In genomic region chr9:37730256-37730655, GRCh38 we compare ENCODE assay signal across 30 cellular contexts. TPM values are rescaled to one million over a fixed set of nuclear protein-coding genes. Genes with fewer than 3 reads are reported as not detected.
DNase-seq lines count a peak whose midpoint lies in the region; ATAC-seq, FAIRE-seq and TF ChIP-seq lines count a peak whose summit lies in the region.
"Had no signal": no experiment of that assay in that cellular context is flagged by ENCODE, and none has a peak within 500 bp of the region (broad histone marks: within the 10 kb centered on the region; RNA-seq: fewer than 3 reads in every experiment).

No MANE protein-coding gene starts in this region.

- dilution Hi-C loops in IMR-90 (cut with HindIII; ENCODE audit: low sequenced_read_pairs, unreplicated experiment) = no loop called here

- H2BK20ac ChIP-seq in IMR-90 (ENCODE audit: low read depth, low read length) (no peak overlapping the region), H1 (ENCODE audit: low read length) (no peak overlapping the region)

- H3K56ac ChIP-seq in IMR-90 (ENCODE audit: extremely low read depth, insufficient read depth, low read length) (no peak overlapping the region), H1 (replicated peaks; ENCODE audit: insufficient read length, low read depth, low read length) (no peak overlapping the region)

- ATAC-seq in IMR-90 (ENCODE audit: low read depth) (no peak), lower lobe of right lung (no peak), HG02678 (IDR thresholded peaks at IDR 0.05; ENCODE audit: unreplicated experiment) (no peak)
- ATAC-seq: gastrocnemius medialis, left colon, pancreas had no signal

- no peak overlapping the region for H2BK12ac ChIP-seq in H1 (ENCODE audit: low read depth, low read length)

- TF ChIP-seq EP300 in H1 (IDR thresholded peaks at IDR 0.05; ENCODE audit: borderline replicate concordance in 1 of 2, low read depth in 2 of 2, low read length in 2 of 2) = no peak

- H3K27ac ChIP-seq in IMR-90 (ENCODE audit: insufficient read depth, low read length) = no peak overlapping the region
- no peak overlapping the region for H3K27ac ChIP-seq in H1 (ENCODE audit: low read depth, low read length)
- no peak overlapping the region for H3K27ac ChIP-seq in lower lobe of right lung
- H3K27ac ChIP-seq: esophagus muscularis mucosa, gastrocnemius medialis, pancreas, SK-N-MC, skin epidermis had no signal

- DNase-seq in EH (ENCODE audit: low read depth) (peak; percentile 54), IMR-90 (peak; percentile 6), H1 (ENCODE audit: low read depth in 1 of 2, low spot score in 2 of 2) (no peak), myocyte (ENCODE audit: low read depth) (peak; percentile 7), lower lobe of right lung (no peak), UCSD-AML1 (lab: John Stamatoyannopoulos, UW; ENCODE audit: unreplicated experiment) (no peak), AG08396 (ENCODE audit: low spot score) (no peak)
- DNase-seq: activated CD4-positive, alpha-beta T cell treated with anti-CD3 and anti-CD28 coated beads, Interleukin-2, amount 50 U/mL, for 1 hour; activated CD4-positive, CD25-positive, alpha-beta regulatory T cell; activated gamma-delta T cell; activated naive CD8-positive, alpha-beta T cell treated with anti-CD3 and anti-CD28 coated beads for 36 hours; activated T-cell treated with anti-CD3 and anti-CD28 coated beads, Interleukin-2, amount 50 U/mL, for 1 hour; aorta; CD4-positive, CD25-positive, alpha-beta regulatory T cell; central memory CD4-positive, alpha-beta T cell; gastrocnemius medialis; KBM-7; left colon; NCI-H1092 treated with DMSO at 0.1 percent for 48 hours; NCI-H187 treated with DMSO at 0.1 percent for 48 hours; NCI-H2171 treated with DMSO at 0.1 percent for 48 hours; NCI-H510A treated with DMSO at 0.1 percent for 48 hours; pancreas; retina; stimulated activated naive CD4-positive, alpha-beta T cell; T-helper 1 cell had no signal

- H3K14ac ChIP-seq in IMR-90 (replicated peaks; ENCODE audit: low read depth, low read length) (no peak overlapping the region), H1 (ENCODE audit: insufficient read length) (no peak overlapping the region)

- H2AK5ac ChIP-seq in IMR-90 (ENCODE audit: low read depth, low read length) (no peak overlapping the region), H1 (ENCODE audit: low read depth, low read length) (no peak overlapping the region)

- TF ChIP-seq POLR2A in IMR-90 (IDR thresholded peaks at IDR 0.05; ENCODE audit: low read depth, low read length) (no peak), H1 (IDR thresholded peaks at IDR 0.05; ENCODE audit: control extremely low read depth in 1 of 2, low read depth in 2 of 2, low read length in 2 of 2) (no peak)

- POLR2A ChIA-PET in IMR-90 (lab: Charles Lee; ENCODE audit: unreplicated experiment) = interaction anchor here (0.5 kb wide), 1 partner anchor 25 kb away, joined by 3 read pairs; no protein-coding TSS in a partner anchor
- POLR2A ChIA-PET in H1 (lab: Charles Lee; ENCODE audit: partially characterized antibody) = interaction anchor here (1.1 kb wide), 1 partner anchor 245 kb away, joined by 3 read pairs; no protein-coding TSS in a partner anchor

- H3K18ac ChIP-seq in IMR-90 (ENCODE audit: low read depth, low read length) (no peak overlapping the region), H1 (ENCODE audit: extremely low read depth, low read length) (no peak overlapping the region)

- H2BK5ac ChIP-seq in IMR-90 (ENCODE audit: low read depth, low read length, poor library complexity, severe bottlenecking) (no peak overlapping the region), H1 (ENCODE audit: low read depth, low read length) (no peak overlapping the region)

- H4K5ac ChIP-seq in IMR-90 (ENCODE audit: low read depth, low read length) = no peak overlapping the region
- no peak overlapping the region for H4K5ac ChIP-seq in H1 (ENCODE audit: insufficient read length, low read depth, low read length)

- H3K23me2 ChIP-seq in H1 (ENCODE audit: low read depth, low read length) = 0 out of 2 replicates have a peak, but pooled peaks cover 1% of the 10 kb centered on the region

- H4K20me1 ChIP-seq in IMR-90 (ENCODE audit: insufficient read depth, low read length) = no peaks in the 10 kb centered on the region
- H4K20me1 ChIP-seq in H1 (replicated peaks in 1 of 2; ENCODE audit: control insufficient read depth in 1 of 2, insufficient read depth in 2 of 2, low read length in 2 of 2) = no peaks in the 10 kb centered on the region

- H2AK9ac ChIP-seq in IMR-90 (replicated peaks; ENCODE audit: low read depth, low read length, poor library complexity) = no peak overlapping the region

- H4K8ac ChIP-seq in IMR-90 (ENCODE audit: low read depth in 2 of 2, low read length in 2 of 2) (no peak overlapping the region), H1 (ENCODE audit: extremely low read depth, insufficient read depth, low read length) (no peak overlapping the region)

- no peak overlapping the region for H4K91ac ChIP-seq in IMR-90 (ENCODE audit: insufficient read depth, low read depth, low read length)
- H4K91ac ChIP-seq in H1 (replicated peaks; ENCODE audit: insufficient read length, low read length) = no peak overlapping the region

- H3K4me1 ChIP-seq in IMR-90 (ENCODE audit: control insufficient read depth, insufficient read depth, low read length) (no peaks in the 10 kb centered on the region; the same call in 1 of the 2 replicates), H1 (replicated peaks in 1 of 4; ENCODE audit: control insufficient read depth in 3 of 4, insufficient read depth in 4 of 4, low read length in 3 of 4) (peaks cover 0 to 14% (median 3%) of the 10 kb centered on the region in 4 experiments; a peak in 4 of 7 replicates), lower lobe of right lung (peaks cover 5% of the 10 kb centered on the region)
- H3K4me1 ChIP-seq: esophagus muscularis mucosa, gastrocnemius medialis, pancreas had no signal

- H3K36me3 ChIP-seq in IMR-90 (ENCODE audit: control insufficient read depth, insufficient read depth, low read length) (no peaks in the 10 kb centered on the region), H1 (ENCODE audit: control insufficient read depth in 2 of 4, insufficient read depth in 4 of 4, low read length in 3 of 4) (no peaks in the 10 kb centered on the region), lower lobe of right lung (no peaks in the 10 kb centered on the region)
- H3K36me3 ChIP-seq: esophagus muscularis mucosa, gastrocnemius medialis, pancreas had no signal

- WGBS in IMR-90 (ENCODE audit: extremely low coverage in 2 of 2, insufficient read length in 1 of 2), 2 experiments = no CpG with 5 or more reads among the region's 3 CpGs
- WGBS in H1 (ENCODE audit: extremely low coverage in 1 of 2, insufficient coverage in 1 of 2, insufficient read length in 1 of 2, insufficient replicate concordance in 2 of 2, low coverage in 1 of 2, low lambda C conversion rate in 2 of 2, missing lambda C conversion rate in 1 of 2), 2 experiments = 88% methylated on average over 3 of the region's 3 CpGs; no CpG with 5 or more reads in 1 of the 2 experiments

- in situ Hi-C loops in IMR-90 (cut with MboI; ENCODE audit: low sequenced_read_pairs) = no loop called here

- no peak overlapping the region for H2BK15ac ChIP-seq in IMR-90 (ENCODE audit: low read depth, low read length)
- no peak overlapping the region for H2BK15ac ChIP-seq in H1 (ENCODE audit: low read length)

- CTCF ChIA-PET in IMR-90 (lab: Yijun Ruan, JAX) = no interaction called here
- CTCF ChIA-PET in H1 (lab: Charles Lee; ENCODE audit: partially characterized antibody) = no interaction called here

- no peak overlapping the region for H3K4me2 ChIP-seq in IMR-90 (ENCODE audit: low read depth, low read length)
- H3K4me2 ChIP-seq in H1 (ENCODE audit: insufficient read depth in 1 of 2, low read depth in 2 of 2, low read length in 2 of 2) = no peak overlapping the region

- H3K4me3 ChIP-seq in IMR-90 (ENCODE audit: insufficient read depth, low read depth, low read length) = no peak overlapping the region
- no peak overlapping the region for H3K4me3 ChIP-seq in H1 (ENCODE audit: extremely low read depth in 1 of 4, insufficient read depth in 2 of 4, low read depth in 3 of 4, low read length in 4 of 4)
- H3K4me3 ChIP-seq in lower lobe of right lung = no peak overlapping the region
- H3K4me3 ChIP-seq: esophagus muscularis mucosa, gastrocnemius medialis, pancreas, SK-N-MC, skin epidermis had no signal

- H2AFZ ChIP-seq in IMR-90 (replicated peaks; ENCODE audit: low read length, poor library complexity) (no peak overlapping the region), H1 (ENCODE audit: low read length) (no peak overlapping the region)

- no peak overlapping the region for H3K9ac ChIP-seq in IMR-90 (ENCODE audit: low read depth, low read length)
- no peak overlapping the region for H3K9ac ChIP-seq in H1 (replicated peaks in 1 of 4; ENCODE audit: extremely low read depth in 1 of 4, low read depth in 3 of 4, low read length in 3 of 4)

- peaks cover 2% of the 10 kb centered on the region; the same call in 1 of the 2 replicates for H3K9me1 ChIP-seq in IMR-90 (ENCODE audit: insufficient read depth, low read length)

- BruUV-seq in IMR-90 (replicated peaks; lab: Mats Ljungman, UMichigan) = no TSS peak

- H3K9me3 ChIP-seq in IMR-90 (ENCODE audit: control insufficient read depth, insufficient read depth, low read length) (no peaks in the 10 kb centered on the region), H1 (ENCODE audit: insufficient read depth in 2 of 2, low read depth in 1 of 2, low read length in 1 of 2) (no peaks in the 10 kb centered on the region), lower lobe of right lung (no peaks in the 10 kb centered on the region)
- H3K9me3 ChIP-seq: esophagus muscularis mucosa, gastrocnemius medialis, pancreas had no signal

- H3K4ac ChIP-seq in IMR-90 (ENCODE audit: low read depth, low read length) (no peak overlapping the region), H1 (replicated peaks; ENCODE audit: insufficient read length, low read depth, low read length) (no peak overlapping the region)

- FAIRE-seq in H1 (lab: Jason Lieb, UNC) = peak; percentile 42
- FAIRE-seq: pancreas had no signal

- H3K27me3 ChIP-seq in IMR-90 (ENCODE audit: control insufficient read depth, insufficient read depth, low read length) (peaks cover 43% of the 10 kb centered on the region), H1 (replicated peaks in 1 of 4; ENCODE audit: control insufficient read depth in 3 of 4, extremely low read depth in 1 of 4, insufficient read depth in 3 of 4, low read length in 3 of 4) (no peaks in the 10 kb centered on the region), lower lobe of right lung (ENCODE audit: low read depth) (peaks cover 16% of the 10 kb centered on the region)
- H3K27me3 ChIP-seq: gastrocnemius medialis, pancreas had no signal

- H3K79me2 ChIP-seq in H1 (ENCODE audit: control insufficient read depth in 1 of 2, insufficient read depth in 2 of 2, low read length in 2 of 2) = no peaks in the 10 kb centered on the region

- TF ChIP-seq RAD21 in IMR-90 (IDR thresholded peaks at IDR 0.05; ENCODE audit: low read length) (no peak), H1 (IDR thresholded peaks at IDR 0.05 in 1 of 2, conservative IDR thresholded peaks at IDR 0.05 in 1 of 2; ENCODE audit: low read depth in 2 of 2, low read length in 2 of 2) (no peak)

- H3K23ac ChIP-seq in IMR-90 (ENCODE audit: low read depth, low read length) (no peak overlapping the region), H1 (ENCODE audit: insufficient read length) (no peak overlapping the region)

- TF ChIP-seq CTCF in IMR-90 (conservative IDR thresholded peaks at IDR 0.05; ENCODE audit: low read depth, low read length) (no peak), H1 (IDR thresholded peaks at IDR 0.05; ENCODE audit: control extremely low read depth in 1 of 3, insufficient read depth in 1 of 3, low read depth in 1 of 3, low read length in 3 of 3) (no peak), lower lobe of right lung (IDR thresholded peaks at IDR 0.05) (no peak)

- intact Hi-C loops in IMR-90 (cut with micrococcal nuclease) (no loop called here), lower lobe of right lung (cut with DNase I) (no loop called here)

- no peak overlapping the region for H2BK120ac ChIP-seq in IMR-90 (ENCODE audit: low read depth, low read length)
- no peak overlapping the region for H2BK120ac ChIP-seq in H1 (replicated peaks; ENCODE audit: low read depth, low read length)

- H3K79me1 ChIP-seq in IMR-90 (ENCODE audit: low read depth in 1 of 2, low read length in 2 of 2) = no peaks in the 10 kb centered on the region
- H3K79me1 ChIP-seq in H1 (ENCODE audit: low read depth, low read length) = no peaks in the 10 kb centered on the region

RNA-seq across cellular contexts. Expression of gene TRMT10B, which starts 23.3 kb away (rescaled TPM):
- total RNA-seq in IMR-90 (2012; rRNA removed) (2.3 and 2.5 TPM in 2 replicates), myocyte (1.2 and 3.7 TPM in 2 replicates), lower lobe of right lung (8.8 TPM)
- polyA plus RNA-seq in IMR-90 (2012; rRNA removed) (4.5 and 4.9 TPM in 2 replicates), H1 (2011; rRNA removed) (2.0 and 2.4 TPM in 2 replicates)
- 1.5 and 4.6 TPM in 2 replicates for polyA plus RNA-seq in IMR-90 (2012; cell fraction: cytosol; rRNA removed)
- 2.5 and 9.0 TPM in 2 replicates for polyA plus RNA-seq in IMR-90 (2012; cell fraction: nucleus; rRNA removed; ENCODE audit: low replicate concordance)
- 4.5 and 6.2 TPM in 2 replicates for total RNA-seq in H1 (2021; fragmentation: NEBNext Ultra II Directional; extraction: Animal tissue kit (Norgen Biotek cat#: 25700))
- polyA plus RNA-seq in H1 (2011; cell fraction: cytosol; rRNA removed) = 3.5 TPM
- polyA plus RNA-seq in H1 (2011; cell fraction: nucleus; rRNA removed) = 3.2 TPM
- polyA plus RNA-seq in H1 (2012, experiment 1 of 2) = 6.0 to 7.1 TPM (median 6.3 TPM) in 4 replicates
- 0.59 TPM for polyA plus RNA-seq in H1 (2012, experiment 2 of 2)
- 5.4 TPM for polyA plus RNA-seq in H1 (2013, experiment 1 of 2)
- polyA plus RNA-seq in H1 (2013, experiment 2 of 2) = 5.0 TPM
- polyA minus RNA-seq in H1 (2011; rRNA and poly(A)+ RNA removed) = 2.2 TPM in 2 replicates
- polyA minus RNA-seq in H1 (2011; cell fraction: cytosol; rRNA and poly(A)+ RNA removed) = 1.2 TPM
- polyA minus RNA-seq in H1 (2011; cell fraction: nucleus; rRNA and poly(A)+ RNA removed) = 6.1 TPM
- 4.6 TPM for polyA plus RNA-seq in myocyte (2012)

RNA-seq across cellular contexts. Expression of gene EXOSC3, which starts 54.6 kb away (rescaled TPM):
- total RNA-seq in IMR-90 (2012; rRNA removed) (27.1 and 58.6 TPM in 2 replicates), myocyte (35.1 TPM in 2 replicates), lower lobe of right lung (34.6 TPM)
- polyA plus RNA-seq in IMR-90 (2012; rRNA removed) (28.9 and 37.2 TPM in 2 replicates), H1 (2011; rRNA removed) (43.5 and 46.7 TPM in 2 replicates)
- polyA plus RNA-seq in IMR-90 (2012; cell fraction: cytosol; rRNA removed) = 26.9 and 45.4 TPM in 2 replicates
- polyA plus RNA-seq in IMR-90 (2012; cell fraction: nucleus; rRNA removed; ENCODE audit: low replicate concordance) = 7.3 and 15.4 TPM in 2 replicates
- total RNA-seq in H1 (2021; fragmentation: NEBNext Ultra II Directional; extraction: Animal tissue kit (Norgen Biotek cat#: 25700)) = 73.4 and 77.4 TPM in 2 replicates
- 59.4 TPM for polyA plus RNA-seq in H1 (2011; cell fraction: cytosol; rRNA removed)
- polyA plus RNA-seq in H1 (2011; cell fraction: nucleus; rRNA removed) = 31.5 TPM
- 55.6 to 74.9 TPM (median 63.5 TPM) in 4 replicates for polyA plus RNA-seq in H1 (2012, experiment 1 of 2)
- polyA plus RNA-seq in H1 (2012, experiment 2 of 2) = 12.2 TPM
- polyA plus RNA-seq in H1 (2013, experiment 1 of 2) = 30.9 TPM
- 33.4 TPM for polyA plus RNA-seq in H1 (2013, experiment 2 of 2)
- 23.1 and 43.7 TPM in 2 replicates for polyA minus RNA-seq in H1 (2011; rRNA and poly(A)+ RNA removed)
- polyA minus RNA-seq in H1 (2011; cell fraction: cytosol; rRNA and poly(A)+ RNA removed) = 34.3 TPM
- 74.5 TPM for polyA minus RNA-seq in H1 (2011; cell fraction: nucleus; rRNA and poly(A)+ RNA removed)
- polyA plus RNA-seq in myocyte (2012) = 22.3 TPM

Comparison
In these comparisons a context has a peak if more than half of its experiments do, and no peak if none do; other contexts are left out.
1. DNase-seq: peak in EH (single experiment), IMR-90 (single experiment) and myocyte (single experiment); none in H1 (0 of 2), lower lobe of right lung (single experiment), UCSD-AML1 (single experiment) and AG08396 (single experiment).